Comparison of ENCODE assay signal across 8 cellular contexts in the genomic region with DNA sequence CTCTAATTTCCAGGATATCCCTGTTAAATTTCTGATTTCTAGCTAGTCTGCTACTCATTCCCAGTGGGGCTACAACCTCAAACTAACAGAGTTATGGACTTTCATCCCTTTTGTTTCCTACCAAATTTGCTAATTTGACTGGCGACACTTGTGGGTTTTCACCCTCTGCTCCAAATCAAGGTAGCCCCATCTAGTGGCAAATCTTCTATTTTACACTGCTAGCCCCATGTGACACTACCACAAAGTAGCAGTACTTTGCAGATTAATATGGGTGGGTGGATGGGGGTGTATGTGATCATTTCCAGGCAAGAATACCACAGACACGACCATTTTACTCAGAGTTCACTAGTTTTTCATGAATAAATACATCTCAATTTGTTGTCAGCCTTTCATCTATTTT.
DNase-seq lines count a peak whose midpoint lies in the region; ATAC-seq and TF ChIP-seq lines count a peak whose summit lies in the region.

No MANE protein-coding gene starts in this region.

- H3K36me3 Mint-ChIP-seq in natural killer cell: no peaks in the 10 kb centered on the region

- H3K27me3 Mint-ChIP-seq in natural killer cell (ENCODE audit: low read depth in 2 of 2): peaks cover 0 to 4% of the 10 kb centered on the region in 2 donors

- ATAC-seq in GM18502 (IDR thresholded peaks at IDR 0.05; ENCODE audit: poor library complexity, unreplicated experiment) (peak; percentile 83), HG03064 (IDR thresholded peaks at IDR 0.05; ENCODE audit: low read depth, unreplicated experiment) (peak; percentile 86), natural killer cell (no peak), esophagus mucosa (no peak)

- no peaks in the 10 kb centered on the region for H3K4me1 Mint-ChIP-seq in natural killer cell

- DNase-seq in AG20443 (ENCODE audit: low spot score) (peak; percentile 8), OCI-M1 (lab: John Stamatoyannopoulos, UW) (peak; percentile 45), epithelial cell of esophagus (ENCODE audit: low read depth) (peak; percentile 40), natural killer cell (no peak), DMS79 (lab: John Stamatoyannopoulos, UW) (no peak)

- peaks cover 3 to 8% of the 10 kb centered on the region in 2 donors for H3K9me3 Mint-ChIP-seq in natural killer cell

- no peak overlapping the region for H3K4me3 ChIP-seq in epithelial cell of esophagus (ENCODE audit: low read length)

- no peak overlapping the region for H3K4me3 Mint-ChIP-seq in natural killer cell

- intact Hi-C loops in natural killer cell (cut with micrococcal nuclease): no loop called here

- no peak overlapping the region for H3K27ac Mint-ChIP-seq in natural killer cell

- peak; percentile 59 for TF ChIP-seq CTCF in epithelial cell of esophagus (IDR thresholded peaks at IDR 0.05; ENCODE audit: insufficient read depth, low read depth, low read length, missing control alignments)
- TF ChIP-seq CTCF in natural killer cell (IDR thresholded peaks at IDR 0.05): no peak

Comparison
In these comparisons a context has a peak if more than half of its experiments do, and no peak if none do; other contexts are left out.
1. DNase-seq: peak in AG20443 (single experiment), OCI-M1 (single experiment) and epithelial cell of esophagus (single experiment); none in natural killer cell (single experiment) and DMS79 (single experiment).
2. ATAC-seq: peak in GM18502 (single experiment) and HG03064 (single experiment); none in natural killer cell (0 of 3) and esophagus mucosa (single experiment).